Comparison of ENCODE assay signal across 12 cellular contexts in genomic region chr10:44010873-44011602, GRCh38.
A peak's percentile ranks its signal among the peaks of the same experiment; 100 is the strongest.
DNase-seq lines count a peak whose midpoint lies in the region; ATAC-seq, FAIRE-seq and TF ChIP-seq lines count a peak whose summit lies in the region.
"Had no signal": no experiment of that assay in that cellular context is flagged by ENCODE, and none has a peak within 500 bp of the region (broad histone marks: within the 10 kb centered on the region; RNA-seq: fewer than 3 reads in every experiment).

No MANE protein-coding gene starts in this region.

- no peak overlapping the region for H3K27ac Mint-ChIP-seq in astrocyte (ENCODE audit: unreplicated experiment)

- H3K4me2 ChIP-seq in BLaER1 treated with 17β-estradiol and CSF1 and Interleukin-3, amounts not matched to agents 10 nM and 100 nM: peak overlapping the region; percentile 5 to 78 (median 63); a peak in 21 of 22 replicates
- H3K4me2 ChIP-seq in astrocyte (ENCODE audit: low read length): no peak overlapping the region

- peak; percentile 93 for ATAC-seq in HG03045 (IDR thresholded peaks at IDR 0.05; ENCODE audit: unreplicated experiment)

- DNase-seq in astrocyte (ENCODE audit: low read depth) (peak; percentile 36), NCI-H1930 (lab: John Stamatoyannopoulos, UW) (no peak), SIG-M5 (lab: John Stamatoyannopoulos, UW) (no peak), HUDEP-2 (lab: John Stamatoyannopoulos, UW; ENCODE audit: unreplicated experiment in 76 of 76) (no peak), NCI-H1417 treated with DMSO at 0.1 percent for 48 hours (lab: John Stamatoyannopoulos, UW) (no peak)
- DNase-seq: DMS153 had no signal

- TF ChIP-seq POLR2A in GM19193 (IDR thresholded peaks at IDR 0.05; ENCODE audit: extremely low read depth, insufficient read depth, insufficient read length): peak; percentile 40

- no peaks in the 10 kb centered on the region for H3K79me2 ChIP-seq in astrocyte (ENCODE audit: insufficient read depth, low read length)
- H3K79me2 ChIP-seq: parathyroid adenoma had no signal

- H3K4me3 Mint-ChIP-seq in astrocyte (ENCODE audit: unreplicated experiment): no peak overlapping the region

- H3K9me3 ChIP-seq in BLaER1 treated with 17β-estradiol and CSF1 and Interleukin-3, amounts not matched to agents 10 nM and 100 nM (replicated peaks in 1 of 11): no peaks in the 10 kb centered on the region
- H3K9me3 ChIP-seq in astrocyte (ENCODE audit: insufficient read depth, low read depth, low read length): no peaks in the 10 kb centered on the region
- H3K9me3 ChIP-seq: SJSA1 had no signal

- no peak overlapping the region; a peak in 1 of 22 replicates for H3K9ac ChIP-seq in BLaER1 treated with 17β-estradiol and CSF1 and Interleukin-3, amounts not matched to agents 10 nM and 100 nM
- H3K9ac ChIP-seq in astrocyte (ENCODE audit: low read length): no peak overlapping the region
- H3K9ac ChIP-seq: parathyroid adenoma had no signal

- peaks cover 32% of the 10 kb centered on the region for H3K4me1 Mint-ChIP-seq in astrocyte (ENCODE audit: low read depth, unreplicated experiment)

- peak overlapping the region in 3 of 11 experiments; percentile 12 to 33 (median 30); a peak in 2 of 22 replicates for H3K27ac ChIP-seq in BLaER1 treated with 17β-estradiol and CSF1 and Interleukin-3, amounts not matched to agents 10 nM and 100 nM
- no peak overlapping the region for H3K27ac ChIP-seq in astrocyte (ENCODE audit: low read depth, low read length)
- H3K27ac ChIP-seq: coronary artery, parathyroid adenoma, SJSA1 had no signal

- H3K9me3 Mint-ChIP-seq in astrocyte (ENCODE audit: unreplicated experiment): peaks cover 1% of the 10 kb centered on the region

- no peaks in the 10 kb centered on the region for H3K27me3 ChIP-seq in BLaER1 treated with 17β-estradiol and CSF1 and Interleukin-3, amounts not matched to agents 10 nM and 100 nM
- peaks cover 3% of the 10 kb centered on the region for H3K27me3 ChIP-seq in astrocyte (ENCODE audit: insufficient read depth, low read length)
- H3K27me3 ChIP-seq: SJSA1 had no signal

- no peaks in the 10 kb centered on the region for H3K36me3 ChIP-seq in BLaER1 treated with 17β-estradiol and CSF1 and Interleukin-3, amounts not matched to agents 10 nM and 100 nM
- H3K36me3 ChIP-seq in astrocyte (ENCODE audit: insufficient read depth, low read length): no peaks in the 10 kb centered on the region
- H3K36me3 ChIP-seq: SJSA1 had no signal

- peaks cover 31 to 61% (median 36%) of the 10 kb centered on the region in 10 experiments for H3K4me1 ChIP-seq in BLaER1 treated with 17β-estradiol and CSF1 and Interleukin-3, amounts not matched to agents 10 nM and 100 nM
- H3K4me1 ChIP-seq in astrocyte (ENCODE audit: insufficient read depth, low read length): no peaks in the 10 kb centered on the region
- H3K4me1 ChIP-seq: parathyroid adenoma, SJSA1 had no signal

- no peak for FAIRE-seq in astrocyte (lab: Jason Lieb, UNC)

- H3K27me3 Mint-ChIP-seq in astrocyte (ENCODE audit: low read depth, unreplicated experiment): peaks cover 13% of the 10 kb centered on the region

- no peak overlapping the region for H3K4me3 ChIP-seq in BLaER1 treated with 17β-estradiol and CSF1 and Interleukin-3, amounts not matched to agents 10 nM and 100 nM
- no peak overlapping the region for H3K4me3 ChIP-seq in astrocyte (ENCODE audit: insufficient read depth, low read depth, low read length)
- H3K4me3 ChIP-seq: coronary artery, SJSA1 had no signal

- no peaks in the 10 kb centered on the region for H4K20me1 ChIP-seq in BLaER1 treated with 17β-estradiol and CSF1 and Interleukin-3, amounts not matched to agents 10 nM and 100 nM
- no peaks in the 10 kb centered on the region for H4K20me1 ChIP-seq in astrocyte (ENCODE audit: insufficient read depth, low read length)

- H2AFZ ChIP-seq in astrocyte (ENCODE audit: low read depth, low read length): no peak overlapping the region
- H2AFZ ChIP-seq: parathyroid adenoma had no signal

- H3K36me3 Mint-ChIP-seq in astrocyte (ENCODE audit: low read depth, unreplicated experiment): no peaks in the 10 kb centered on the region

- no peak for TF ChIP-seq CTCF in astrocyte (IDR thresholded peaks at IDR 0.05; ENCODE audit: insufficient read depth, low read depth, low read length)
